ENCODE assay signal across 8 cellular contexts in the genomic region with DNA sequence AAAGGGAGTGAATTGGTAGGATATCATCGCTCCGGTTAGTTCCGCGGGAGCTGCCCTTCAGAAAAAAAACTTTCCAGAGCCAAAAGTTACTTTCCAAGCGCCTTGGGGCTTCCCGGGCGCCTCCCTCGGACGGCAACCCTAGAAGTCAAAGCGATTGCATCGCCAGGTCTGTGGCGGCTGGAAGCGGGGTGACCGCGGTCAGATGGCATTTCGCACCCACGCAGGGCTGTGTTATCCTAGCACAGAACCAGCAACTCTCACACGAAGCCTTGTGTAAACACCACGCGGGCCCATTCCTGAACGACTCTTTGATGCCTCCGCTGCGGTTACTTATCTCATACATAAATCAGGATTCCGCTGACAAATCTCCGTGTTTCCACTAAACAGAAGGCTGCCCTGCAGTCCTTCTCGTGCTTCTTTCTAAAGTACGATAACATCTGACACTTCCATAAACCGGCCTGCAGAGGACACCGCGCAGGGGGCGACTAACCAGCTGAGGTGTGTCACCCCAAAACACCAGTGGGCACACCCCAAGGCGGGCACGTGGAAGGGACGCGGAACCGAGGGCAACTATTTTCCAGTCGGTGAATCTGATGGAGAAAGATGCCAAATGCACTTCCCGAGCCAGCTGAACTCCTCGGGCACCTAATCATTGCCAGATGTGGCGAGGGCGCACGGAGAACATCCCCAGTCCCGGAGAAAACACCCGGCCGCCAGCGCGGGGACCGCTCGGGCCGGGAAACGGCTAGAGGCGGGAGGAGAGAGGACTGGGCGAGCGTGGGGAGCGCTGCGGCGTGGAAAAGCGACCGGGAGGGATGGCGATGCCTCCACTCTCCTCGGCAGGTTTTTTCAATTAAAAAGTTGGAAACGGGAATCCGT. TPM values are rescaled to one million over a fixed set of nuclear protein-coding genes. Genes with fewer than 3 reads are reported as not detected.
A peak's percentile ranks its signal among the peaks of the same experiment; 100 is the strongest.
DNase-seq lines count a peak whose midpoint lies in the region; ATAC-seq and TF ChIP-seq lines count a peak whose summit lies in the region.

No MANE protein-coding gene starts in this region.

- no CpG with 5 or more reads among the region's 63 CpGs for WGBS in trophoblast cell (ENCODE audit: extremely low coverage, insufficient coverage, insufficient read length)

- peaks cover 7% of the 10 kb centered on the region for H3K4me1 Mint-ChIP-seq in activated CD8-positive, alpha-beta T cell treated with anti-CD3 and anti-CD28 coated beads, Interleukin-2, amount 10 ng/mL, durations not matched to agents 7 days and 5 days (ENCODE audit: low read depth)

- no peak overlapping the region for H2BK12ac ChIP-seq in trophoblast cell (ENCODE audit: low read length)

- H3K79me1 ChIP-seq in trophoblast cell (ENCODE audit: low read length) = peaks cover 2% of the 10 kb centered on the region

- H3K14ac ChIP-seq in trophoblast cell (ENCODE audit: low read length) = no peak overlapping the region

- H3K9me3 Mint-ChIP-seq in activated CD8-positive, alpha-beta T cell treated with anti-CD3 and anti-CD28 coated beads, Interleukin-2, amount 10 ng/mL, durations not matched to agents 7 days and 5 days (ENCODE audit: insufficient read depth) = no peaks in the 10 kb centered on the region

- no peak overlapping the region for H3K27ac Mint-ChIP-seq in activated CD8-positive, alpha-beta T cell treated with anti-CD3 and anti-CD28 coated beads, Interleukin-2, amount 10 ng/mL, durations not matched to agents 7 days and 5 days

- H4K8ac ChIP-seq in trophoblast cell (ENCODE audit: low read depth, low read length) = no peak overlapping the region

- no peak overlapping the region for H3K27ac ChIP-seq in trophoblast cell (ENCODE audit: low read depth, low read length)

- no peak overlapping the region for H3K18ac ChIP-seq in trophoblast cell (ENCODE audit: low read length)

- peak; percentile 84 for DNase-seq in CD1c-positive myeloid dendritic cell (ENCODE audit: extremely low spot score)
- DNase-seq in NCI-H82 (lab: John Stamatoyannopoulos, UW) = peak; percentile 78
- DNase-seq in fibroblast of the aortic adventitia (ENCODE audit: low read depth) = peak; percentile 95
- DNase-seq in trophoblast cell = peak; percentile 86 to 95
- no peak for DNase-seq in 8988T
- no peak for DNase-seq in activated CD8-positive, alpha-beta T cell treated with anti-CD3 and anti-CD28 coated beads, Interleukin-2, amount 10 ng/mL, durations not matched to agents 7 days and 5 days
- DNase-seq in GM13976 (ENCODE audit: low spot score) = no peak
- no peak for DNase-seq in inferior parietal cortex (ENCODE audit: extremely low spot score)

- H3K4me2 ChIP-seq in trophoblast cell (ENCODE audit: low read length) = peak overlapping the region; percentile 98

- no peak overlapping the region for H4K12ac ChIP-seq in trophoblast cell (ENCODE audit: low read depth, low read length)

- no peak overlapping the region for H2AFZ ChIP-seq in trophoblast cell (ENCODE audit: insufficient read depth, low read length, poor library complexity)

- peaks cover 13 to 24% of the 10 kb centered on the region in 2 experiments for H3K4me1 ChIP-seq in trophoblast cell (ENCODE audit: control insufficient read depth in 1 of 2, insufficient read depth in 2 of 2, low read length in 2 of 2)

- H3K9me3 ChIP-seq in trophoblast cell (ENCODE audit: insufficient read depth, low read depth, low read length) = no peaks in the 10 kb centered on the region

- H3K36me3 Mint-ChIP-seq in activated CD8-positive, alpha-beta T cell treated with anti-CD3 and anti-CD28 coated beads, Interleukin-2, amount 10 ng/mL, durations not matched to agents 7 days and 5 days (ENCODE audit: low read depth) = no peaks in the 10 kb centered on the region

- POLR2A ChIA-PET in activated CD8-positive, alpha-beta T cell treated with anti-CD3 and anti-CD28 coated beads, Interleukin-2, amount 10 ng/mL, durations not matched to agents 7 days and 5 days (lab: Charles Lee) = no interaction called here

- H3K4me3 Mint-ChIP-seq in activated CD8-positive, alpha-beta T cell treated with anti-CD3 and anti-CD28 coated beads, Interleukin-2, amount 10 ng/mL, durations not matched to agents 7 days and 5 days = no peak overlapping the region

- H4K91ac ChIP-seq in trophoblast cell (ENCODE audit: low read depth, low read length) = no peak overlapping the region

- peaks cover 45% of the 10 kb centered on the region for H3K27me3 Mint-ChIP-seq in activated CD8-positive, alpha-beta T cell treated with anti-CD3 and anti-CD28 coated beads, Interleukin-2, amount 10 ng/mL, durations not matched to agents 7 days and 5 days (ENCODE audit: low read depth)

- no peaks in the 10 kb centered on the region for H3K79me2 ChIP-seq in trophoblast cell (ENCODE audit: control insufficient read depth, insufficient read depth, low read length, poor library complexity)

- H2AK5ac ChIP-seq in trophoblast cell (ENCODE audit: low read length) = no peak overlapping the region

- CTCF ChIA-PET in activated CD8-positive, alpha-beta T cell treated with anti-CD3 and anti-CD28 coated beads, Interleukin-2, amount 10 ng/mL, durations not matched to agents 7 days and 5 days (lab: Charles Lee) = no interaction called here

- H2BK5ac ChIP-seq in trophoblast cell (ENCODE audit: low read depth, low read length, poor library complexity) = no peak overlapping the region

- H3K4me3 ChIP-seq in fibroblast of the aortic adventitia (ENCODE audit: low read depth, low read length) (peak overlapping the region; percentile 74), trophoblast cell (ENCODE audit: low read depth, low read length) (peak overlapping the region; percentile 73)

- H3K4ac ChIP-seq in trophoblast cell (ENCODE audit: low read depth, low read length) = peak overlapping the region; percentile 20

- H3K9ac ChIP-seq in trophoblast cell (ENCODE audit: low read length) = no peak overlapping the region

- H2BK120ac ChIP-seq in trophoblast cell (ENCODE audit: insufficient read depth, low read length, poor library complexity) = no peak overlapping the region

- no peaks in the 10 kb centered on the region for H3K36me3 ChIP-seq in trophoblast cell (ENCODE audit: control insufficient read depth in 1 of 2, insufficient read depth in 2 of 2, low read length in 2 of 2)

- peaks cover 19% of the 10 kb centered on the region for H3K27me3 ChIP-seq in trophoblast cell (ENCODE audit: insufficient read depth, low read length)

- no peak for ATAC-seq in activated CD8-positive, alpha-beta T cell treated with anti-CD3 and anti-CD28 coated beads, Interleukin-2, amount 10 ng/mL, durations not matched to agents 7 days and 5 days

- in situ Hi-C loops in GM13976 (cut with MboI; ENCODE audit: low sequenced_read_pairs, unreplicated experiment) = no loop called here

- no peak overlapping the region for H3K23ac ChIP-seq in trophoblast cell (ENCODE audit: low read length)

- TF ChIP-seq CTCF in fibroblast of the aortic adventitia (IDR thresholded peaks at IDR 0.05; ENCODE audit: insufficient read depth, low read length) (no peak), GM13976 (IDR thresholded peaks at IDR 0.05; ENCODE audit: borderline replicate concordance, control extremely low read depth, extremely low read depth, insufficient read depth, missing control alignments) (no peak)

RNA-seq across cellular contexts. Expression of a gene that starts 0.9 kb away (rescaled TPM):
- 63.9 and 109 TPM in 2 replicates for total RNA-seq in fibroblast of the aortic adventitia (ENCODE audit: low replicate concordance)
- 15.0 and 15.2 TPM in 2 replicates for polyA plus RNA-seq in trophoblast cell (2013)
- total RNA-seq in activated CD8-positive, alpha-beta T cell treated with anti-CD3 and anti-CD28 coated beads, Interleukin-2, amount 10 ng/mL, durations not matched to agents 7 days and 5 days = not detected

Comparison
In these comparisons a context has a peak if more than half of its experiments do, and no peak if none do; other contexts are left out.
1. DNase-seq: peak in CD1c-positive myeloid dendritic cell (single experiment), NCI-H82 (single experiment), fibroblast of the aortic adventitia (single experiment) and trophoblast cell (2 of 2); none in 8988T (single experiment), activated CD8-positive, alpha-beta T cell treated with anti-CD3 and anti-CD28 coated beads, Interleukin-2, amount 10 ng/mL, durations not matched to agents 7 days and 5 days (single experiment), GM13976 (single experiment) and inferior parietal cortex (single experiment).
2. RNA of a gene that starts 0.9 kb away (total RNA-seq): 63.9 to 109 TPM in fibroblast of the aortic adventitia; not detected in activated CD8-positive, alpha-beta T cell treated with anti-CD3 and anti-CD28 coated beads, Interleukin-2, amount 10 ng/mL, durations not matched to agents 7 days and 5 days; every median in the first group is over 10 times any median in the second.